Comparison of ENCODE assay signal across 20 cellular contexts in the genomic region with DNA sequence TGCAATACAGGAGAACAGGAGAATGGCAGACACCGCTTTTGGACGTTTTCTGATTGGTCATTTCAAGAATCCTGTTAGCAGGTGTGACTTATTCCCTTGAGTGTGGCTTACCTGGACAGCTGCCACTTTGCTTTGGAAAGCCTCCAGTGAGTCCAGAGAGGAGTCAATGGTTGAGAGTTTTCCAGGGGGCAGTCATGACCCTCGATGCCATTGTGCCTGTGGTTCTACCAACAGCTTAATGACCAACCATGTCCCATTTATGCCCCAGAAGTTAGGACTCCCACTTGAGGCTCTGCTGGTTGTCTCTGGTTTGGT. TPM values are rescaled to one million over a fixed set of nuclear protein-coding genes. Genes with fewer than 3 reads are reported as not detected.
"Had no signal": no experiment of that assay in that cellular context is flagged by ENCODE, and none has a peak within 500 bp of the region (broad histone marks: within the 10 kb centered on the region; RNA-seq: fewer than 3 reads in every experiment).

No MANE protein-coding gene starts in this region.

- H3K4me1 Mint-ChIP-seq: T-helper 17 cell had no signal

- H3K27me3 Mint-ChIP-seq: type B pancreatic cell had no signal

- H3K27ac ChIP-seq: neutrophil, skin epidermis had no signal

- ATAC-seq: activated CD8-positive, alpha-beta T cell treated with anti-CD3 and anti-CD28 coated beads, Interleukin-2, amount 10 ng/mL, durations not matched to agents 7 days and 5 days; activated T-cell treated with anti-CD3 and anti-CD28 coated beads, Interleukin-2, amount 50 U/mL, for 72 hours; left lung; mucosa of descending colon; naive thymus-derived CD8-positive, alpha-beta T cell; T-helper 17 cell had no signal

- H3K4me3 ChIP-seq: left lung, mucosa of descending colon, right atrium auricular region, skin epidermis had no signal

- DNase-seq: activated CD4-positive, alpha-beta T cell treated with anti-CD3 and anti-CD28 coated beads, Interleukin-2, amount 10 ng/mL, durations not matched to agents 24 days and 14 days; activated CD4-positive, CD25-positive, alpha-beta regulatory T cell; activated CD8-positive, alpha-beta memory T cell treated with anti-CD3 and anti-CD28 coated beads, Interleukin-2, amount 50 U/mL, for 48 hours; activated CD8-positive, alpha-beta T cell treated with anti-CD3 and anti-CD28 coated beads, Interleukin-2, amount 10 ng/mL, durations not matched to agents 7 days and 5 days; activated gamma-delta T cell treated with Interleukin-2 at 50 U/mL for 16 hours; activated naive CD8-positive, alpha-beta T cell treated with anti-CD3 and anti-CD28 coated beads for 36 hours; activated T-cell treated with anti-CD3 and anti-CD28 coated beads, Interleukin-2, amount 50 U/mL, for 72 hours; amygdala; left lung; mucosa of descending colon; naive thymus-derived CD8-positive, alpha-beta T cell; stimulated activated CD4-positive, alpha-beta T cell treated with anti-CD3 and anti-CD28 coated beads, Interleukin-4, amount 100 ng/mL, for 24 hours; stimulated activated naive CD4-positive, alpha-beta T cell; substantia nigra; T-helper 17 cell had no signal

- H3K27ac Mint-ChIP-seq: activated CD4-positive, alpha-beta T cell treated with anti-CD3 and anti-CD28 coated beads, Interleukin-2, amount 10 ng/mL, durations not matched to agents 24 days and 14 days; activated CD8-positive, alpha-beta T cell treated with anti-CD3 and anti-CD28 coated beads, Interleukin-2, amount 10 ng/mL, durations not matched to agents 7 days and 5 days; activated naive CD8-positive, alpha-beta T cell treated with anti-CD3 and anti-CD28 coated beads for 36 hours; activated T-cell treated with anti-CD3 and anti-CD28 coated beads, Interleukin-2, amount 50 U/mL, for 72 hours; memory B cell; naive thymus-derived CD8-positive, alpha-beta T cell; T-helper 17 cell had no signal

- H3K9me3 ChIP-seq: left lung, mucosa of descending colon, neutrophil, right atrium auricular region had no signal

- H3K36me3 Mint-ChIP-seq: memory B cell had no signal

- H3K36me3 ChIP-seq: left lung, neutrophil, right atrium auricular region had no signal

- H3K9me3 Mint-ChIP-seq: activated T-cell treated with anti-CD3 and anti-CD28 coated beads, Interleukin-2, amount 50 U/mL, for 72 hours; naive thymus-derived CD8-positive, alpha-beta T cell had no signal

- H3K27me3 ChIP-seq: left lung, neutrophil, right atrium auricular region had no signal

- H3K4me3 Mint-ChIP-seq: activated CD4-positive, alpha-beta T cell treated with anti-CD3 and anti-CD28 coated beads, Interleukin-2, amount 10 ng/mL, durations not matched to agents 24 days and 14 days; activated CD8-positive, alpha-beta T cell treated with anti-CD3 and anti-CD28 coated beads, Interleukin-2, amount 10 ng/mL, durations not matched to agents 7 days and 5 days; activated naive CD8-positive, alpha-beta T cell treated with anti-CD3 and anti-CD28 coated beads for 36 hours; activated T-cell treated with anti-CD3 and anti-CD28 coated beads, Interleukin-2, amount 50 U/mL, for 72 hours; memory B cell; naive thymus-derived CD8-positive, alpha-beta T cell; T-helper 17 cell had no signal

- H3K4me1 ChIP-seq: left lung had no signal

RNA-seq across cellular contexts. Expression of gene IGFBP2, which starts 12.4 kb away (rescaled TPM):
- total RNA-seq: naive thymus-derived CD8-positive, alpha-beta T cell had no signal

RNA-seq across cellular contexts. Expression of gene IGFBP5, which starts 49.8 kb away (rescaled TPM):
- total RNA-seq: activated CD4-positive, alpha-beta T cell treated with anti-CD3 and anti-CD28 coated beads, Interleukin-2, amount 10 ng/mL, durations not matched to agents 24 days and 14 days; activated naive CD8-positive, alpha-beta T cell treated with anti-CD3 and anti-CD28 coated beads for 36 hours; activated T-cell treated with anti-CD3 and anti-CD28 coated beads, Interleukin-2, amount 50 U/mL, for 72 hours; naive thymus-derived CD8-positive, alpha-beta T cell; T-helper 17 cell had no signal
- polyA plus RNA-seq: naive thymus-derived CD8-positive, alpha-beta T cell had no signal
